ENCODE assay signal across 16 cellular contexts in genomic region chr17:82600731-82601446, GRCh38. TPM values are rescaled to one million over a fixed set of nuclear protein-coding genes. Genes with fewer than 3 reads are reported as not detected.
A peak's percentile ranks its signal among the peaks of the same experiment; 100 is the strongest.
DNase-seq lines count a peak whose midpoint lies in the region; ATAC-seq, FAIRE-seq and TF ChIP-seq lines count a peak whose summit lies in the region.
"Had no signal": no experiment of that assay in that cellular context is flagged by ENCODE, and none has a peak within 500 bp of the region (broad histone marks: within the 10 kb centered on the region; RNA-seq: fewer than 3 reads in every experiment).

No MANE protein-coding gene starts in this region.

- H3K4me3 ChIP-seq in A549 (no peak overlapping the region), mesenchymal stem cell (ENCODE audit: insufficient read depth in 1 of 2, low read depth in 1 of 2, low read length in 2 of 2) (no peak overlapping the region)
- H3K4me3 ChIP-seq: Peyer's patch had no signal

- H3K9ac ChIP-seq in mesenchymal stem cell (ENCODE audit: low read length), result no peak overlapping the region

- peaks cover 90 to 93% of the 10 kb centered on the region in 2 experiments for H3K36me3 ChIP-seq in mesenchymal stem cell (ENCODE audit: control insufficient read depth in 1 of 2, insufficient read depth in 2 of 2, low read depth in 1 of 2, low read length in 2 of 2)

- ATAC-seq in A549 (no peak), Right ventricle myocardium superior (ENCODE audit: poor library complexity) (peak; percentile 49), HG03439 (IDR thresholded peaks at IDR 0.05; ENCODE audit: unreplicated experiment) (no peak), GM21529 (IDR thresholded peaks at IDR 0.05; ENCODE audit: unreplicated experiment) (no peak)
- no peak for ATAC-seq in activated naive CD8-positive, alpha-beta T cell treated with anti-CD3 and anti-CD28 coated beads, Interleukin-2, amount 10 ng/mL, durations not matched to agents 7 days and 5 days (ENCODE audit: low read depth)

- no peak for TF ChIP-seq EP300 in A549 (IDR thresholded peaks at IDR 0.05)

- CTCF ChIA-PET in A549 (lab: Yijun Ruan, JAX), result interaction anchor here (0.5 to 1.7 kb wide), 5 partner anchors 9 to 248 kb away, joined by 3 to 5 read pairs (median 3); no protein-coding TSS in a partner anchor

- peaks cover 69% of the 10 kb centered on the region for H3K79me1 ChIP-seq in mesenchymal stem cell (replicated peaks; ENCODE audit: low read length, poor library complexity, severe bottlenecking)

- POLR2A ChIA-PET in A549 (lab: Yijun Ruan, JAX), result no interaction called here
- POLR2A ChIA-PET in activated naive CD8-positive, alpha-beta T cell treated with anti-CD3 and anti-CD28 coated beads, Interleukin-2, amount 10 ng/mL, durations not matched to agents 7 days and 5 days (lab: Charles Lee), result no interaction called here

- no peak for TF ChIP-seq CTCF in A549 (IDR thresholded peaks at IDR 0.05)

- no peak for FAIRE-seq in A549 (lab: Jason Lieb, UNC)

- H3K36me3 Mint-ChIP-seq in activated naive CD8-positive, alpha-beta T cell treated with anti-CD3 and anti-CD28 coated beads, Interleukin-2, amount 10 ng/mL, durations not matched to agents 7 days and 5 days, result peaks cover 24% of the 10 kb centered on the region

- no peak for TF ChIP-seq RAD21 in A549 (conservative IDR thresholded peaks at IDR 0.05 in 1 of 2, IDR thresholded peaks at IDR 0.05 in 1 of 2)

- H3K27ac ChIP-seq in A549, result no peak overlapping the region
- H3K27ac ChIP-seq in mesenchymal stem cell (ENCODE audit: low read length, poor library complexity, severe bottlenecking), result no peak overlapping the region
- H3K27ac ChIP-seq: Peyer's patch had no signal

- no peaks in the 10 kb centered on the region for H3K27me3 Mint-ChIP-seq in activated naive CD8-positive, alpha-beta T cell treated with anti-CD3 and anti-CD28 coated beads, Interleukin-2, amount 10 ng/mL, durations not matched to agents 7 days and 5 days
- H3K27me3 Mint-ChIP-seq: CD4-positive, alpha-beta memory T cell had no signal

- no peak for DNase-seq in A549 (ENCODE audit: low read depth in 1 of 2, low spot score in 1 of 2)
- no peak for DNase-seq in activated naive CD8-positive, alpha-beta T cell treated with anti-CD3 and anti-CD28 coated beads, Interleukin-2, amount 10 ng/mL, durations not matched to agents 7 days and 5 days
- DNase-seq in Right ventricle myocardium superior, result no peak
- DNase-seq in mesenchymal stem cell, result no peak
- DNase-seq in NCI-H510A treated with DMSO at 0.1 percent for 48 hours (lab: John Stamatoyannopoulos, UW), result no peak
- DNase-seq in NCI-H345 treated with DMSO at 0.1 percent for 48 hours (lab: John Stamatoyannopoulos, UW; ENCODE audit: unreplicated experiment), result no peak
- DNase-seq: CD4-positive, alpha-beta memory T cell; GOT3; Kasumi-1; NCI-H187 treated with DMSO at 0.1 percent for 48 hours; NCI-H446 treated with DMSO at 0.1 percent for 48 hours; NCI-H82; Peyer's patch; SIG-M5 had no signal

- H3K18ac ChIP-seq in mesenchymal stem cell (ENCODE audit: low read depth in 1 of 2, low read length in 2 of 2), result no peak overlapping the region

- no peak overlapping the region for H3K4ac ChIP-seq in mesenchymal stem cell (ENCODE audit: low read depth in 1 of 2, low read length in 2 of 2)

- H3K9me3 ChIP-seq in A549 (no peaks in the 10 kb centered on the region), mesenchymal stem cell (ENCODE audit: control insufficient read depth, low read length) (no peaks in the 10 kb centered on the region)
- H3K9me3 ChIP-seq: Peyer's patch had no signal

- H2BK15ac ChIP-seq in mesenchymal stem cell (ENCODE audit: low read depth, poor library complexity, severe bottlenecking), result peak overlapping the region; percentile 44

- no peak overlapping the region for H2BK5ac ChIP-seq in mesenchymal stem cell (ENCODE audit: low read depth, low read length, poor library complexity, severe bottlenecking)

- no peak overlapping the region for H4K8ac ChIP-seq in mesenchymal stem cell (ENCODE audit: low read length)

- 96% methylated on average over 37 of the region's 37 CpGs for WGBS in A549 (ENCODE audit: missing lambda C conversion rate)
- WGBS in mesenchymal stem cell, result 96% methylated on average over 37 of the region's 37 CpGs

- intact Hi-C loops in Right ventricle myocardium superior (cut with DNase I), result no loop called here

- no peak overlapping the region for H2AFZ ChIP-seq in mesenchymal stem cell (ENCODE audit: low read depth, low read length)

- no peaks in the 10 kb centered on the region for H3K27me3 ChIP-seq in mesenchymal stem cell (ENCODE audit: control insufficient read depth in 1 of 2, insufficient read depth in 1 of 2, low read length in 2 of 2)
- H3K27me3 ChIP-seq: Peyer's patch had no signal

- no peak overlapping the region for H3K4me3 Mint-ChIP-seq in activated naive CD8-positive, alpha-beta T cell treated with anti-CD3 and anti-CD28 coated beads, Interleukin-2, amount 10 ng/mL, durations not matched to agents 7 days and 5 days
- H3K4me3 Mint-ChIP-seq: CD4-positive, alpha-beta memory T cell had no signal

- H3K4me1 ChIP-seq in A549, result no peaks in the 10 kb centered on the region
- peaks cover 19% of the 10 kb centered on the region for H3K4me1 ChIP-seq in mesenchymal stem cell (ENCODE audit: control insufficient read depth, insufficient read depth, low read depth, low read length)

- H3K4me2 ChIP-seq in A549, result no peak overlapping the region
- H3K4me2 ChIP-seq in mesenchymal stem cell (ENCODE audit: low read length, poor library complexity, severe bottlenecking), result no peak overlapping the region

- H4K91ac ChIP-seq in mesenchymal stem cell (ENCODE audit: low read length), result no peak overlapping the region

- no peak for TF ChIP-seq POLR2A in A549 (IDR thresholded peaks at IDR 0.05; ENCODE audit: low read length)

- H2AK5ac ChIP-seq in mesenchymal stem cell (ENCODE audit: low read length, severe bottlenecking), result no peak overlapping the region

- H3K9me3 Mint-ChIP-seq in activated naive CD8-positive, alpha-beta T cell treated with anti-CD3 and anti-CD28 coated beads, Interleukin-2, amount 10 ng/mL, durations not matched to agents 7 days and 5 days, result no peaks in the 10 kb centered on the region
- H3K9me3 Mint-ChIP-seq: CD4-positive, alpha-beta memory T cell had no signal

- no peak overlapping the region for H3K14ac ChIP-seq in mesenchymal stem cell (ENCODE audit: low read length in 2 of 2)

- no peak overlapping the region for H2BK12ac ChIP-seq in mesenchymal stem cell (ENCODE audit: low read length in 2 of 2)

- peak overlapping the region; percentile 6 for H3K27ac Mint-ChIP-seq in activated naive CD8-positive, alpha-beta T cell treated with anti-CD3 and anti-CD28 coated beads, Interleukin-2, amount 10 ng/mL, durations not matched to agents 7 days and 5 days

- H3K23ac ChIP-seq in mesenchymal stem cell (ENCODE audit: low read length in 2 of 2), result no peak overlapping the region

- H3K4me1 Mint-ChIP-seq in activated naive CD8-positive, alpha-beta T cell treated with anti-CD3 and anti-CD28 coated beads, Interleukin-2, amount 10 ng/mL, durations not matched to agents 7 days and 5 days, result peaks cover 7% of the 10 kb centered on the region

- H2BK120ac ChIP-seq in mesenchymal stem cell (ENCODE audit: low read depth, low read length), result no peak overlapping the region

TF ChIP-seq in A549, 52 proteins besides CTCF, POLR2A, EP300 and RAD21:
- TF ChIP-seq POLR2AphosphoS2 (conservative IDR thresholded peaks at IDR 0.05; ENCODE audit: low read length), result 0 out of 2 replicates have a peak, but pooled peaks have one; percentile 55
- no peak for TF ChIP-seq TFCP2L1 (CRISPR knock-in tag; IDR thresholded peaks at IDR 0.05)
TF ChIP-seq in A549: peak in this region for 1.

RNA-seq across cellular contexts. Expression of gene WDR45B, which starts 47.4 kb away (rescaled TPM):
- polyA plus RNA-seq in A549 (2011; rRNA removed) (124 and 138 TPM in 2 replicates), A549 (2017; fragmentation: RNase III; extraction: RNeasy Plus Mini Kit Qiagen cat#74134 plus additional on column Dnase treatment) (88.2 to 94.0 TPM (median 89.6 TPM) in 3 replicates)
- 98.5 and 120 TPM in 2 replicates for polyA plus RNA-seq in A549 (2012; cell fraction: cytosol; rRNA removed)
- 88.3 and 111 TPM in 2 replicates for polyA plus RNA-seq in A549 (2012; cell fraction: nucleus; rRNA removed)
- 69.5 and 82.7 TPM in 2 replicates for polyA minus RNA-seq in A549 (2011; rRNA and poly(A)+ RNA removed)
- 10 to 100 TPM; 56.9 to 61.5 TPM for total RNA-seq in activated naive CD8-positive, alpha-beta T cell treated with anti-CD3 and anti-CD28 coated beads, Interleukin-2, amount 10 ng/mL, durations not matched to agents 7 days and 5 days
- total RNA-seq in Right ventricle myocardium superior, result 34.3 TPM
- polyA plus RNA-seq in mesenchymal stem cell (2013, experiment 1 of 2), result 65.7 TPM
- 65.3 TPM for polyA plus RNA-seq in mesenchymal stem cell (2013, experiment 2 of 2)
